In the genomic region with DNA sequence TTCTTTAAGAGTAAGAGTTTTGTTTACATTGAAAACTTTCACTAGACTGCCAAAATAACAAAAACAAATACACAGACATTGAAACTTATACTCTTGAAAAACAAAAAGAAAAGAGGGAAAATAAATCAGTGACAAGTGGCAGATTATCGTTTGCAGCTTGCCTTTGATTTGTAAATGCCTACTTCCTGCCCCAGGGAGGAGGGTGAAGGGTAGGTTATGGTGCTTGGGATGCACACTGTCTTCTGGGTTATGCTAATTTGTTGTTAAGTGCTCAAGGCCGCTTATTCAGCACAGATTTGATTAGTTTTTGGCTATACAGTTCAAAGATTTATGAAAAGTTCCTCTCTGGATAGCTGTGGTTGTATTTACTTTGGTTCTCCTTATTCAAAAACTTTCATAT, we compare ENCODE assay signal across 2 cellular contexts.
A peak's percentile ranks its signal among the peaks of the same experiment; 100 is the strongest.
TF ChIP-seq lines count a peak whose summit lies in the region.

No MANE protein-coding gene starts in this region.

TF ChIP-seq in A549, 52 proteins besides CTCF, POLR2A, EP300 and RAD21:
- TF ChIP-seq ATOH8 (CRISPR knock-in tag; IDR thresholded peaks at IDR 0.05; ENCODE audit: low read depth) (0 out of 2 replicates have a peak, but pooled peaks have one; percentile 24), GATA3 (IDR thresholded peaks at IDR 0.05; ENCODE audit: borderline replicate concordance) (no peak), HEYL (CRISPR knock-in tag; IDR thresholded peaks at IDR 0.05) (no peak)
- TF ChIP-seq, protein P1, sequence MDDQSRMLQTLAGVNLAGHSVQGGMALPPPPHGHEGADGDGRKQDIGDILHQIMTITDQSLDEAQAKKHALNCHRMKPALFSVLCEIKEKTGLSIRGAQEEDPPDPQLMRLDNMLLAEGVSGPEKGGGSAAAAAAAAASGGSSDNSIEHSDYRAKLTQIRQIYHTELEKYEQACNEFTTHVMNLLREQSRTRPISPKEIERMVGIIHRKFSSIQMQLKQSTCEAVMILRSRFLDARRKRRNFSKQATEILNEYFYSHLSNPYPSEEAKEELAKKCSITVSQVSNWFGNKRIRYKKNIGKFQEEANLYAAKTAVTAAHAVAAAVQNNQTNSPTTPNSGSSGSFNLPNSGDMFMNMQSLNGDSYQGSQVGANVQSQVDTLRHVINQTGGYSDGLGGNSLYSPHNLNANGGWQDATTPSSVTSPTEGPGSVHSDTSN (IDR thresholded peaks at IDR 0.05), result no peak

TF ChIP-seq in endothelial cell of umbilical vein, 7 proteins besides CTCF, POLR2A, EP300 and RAD21:
- TF ChIP-seq GATA2 (IDR thresholded peaks at IDR 0.05; ENCODE audit: insufficient read depth, insufficient read length, low read depth, low read length) (no peak), POLR2AphosphoS5 (IDR thresholded peaks at IDR 0.05; ENCODE audit: insufficient read depth, low read depth, low read length) (no peak), EZH2 (IDR thresholded peaks at IDR 0.05; ENCODE audit: borderline replicate concordance, low read depth, low read length, severe bottlenecking) (no peak), JUN (IDR thresholded peaks at IDR 0.05; ENCODE audit: borderline replicate concordance, insufficient read depth, insufficient read length, low read depth) (no peak), FOS (IDR thresholded peaks at IDR 0.05; ENCODE audit: borderline replicate concordance, insufficient read depth, low read length) (no peak), MYC (IDR thresholded peaks at IDR 0.05; ENCODE audit: low read depth, low read length) (no peak)
- TF ChIP-seq, protein P2, sequence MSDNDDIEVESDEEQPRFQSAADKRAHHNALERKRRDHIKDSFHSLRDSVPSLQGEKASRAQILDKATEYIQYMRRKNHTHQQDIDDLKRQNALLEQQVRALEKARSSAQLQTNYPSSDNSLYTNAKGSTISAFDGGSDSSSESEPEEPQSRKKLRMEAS (IDR thresholded peaks at IDR 0.05; ENCODE audit: insufficient read depth, insufficient read length), result no peak
